8 cellular contexts compared by ENCODE assay signal in genomic region chr11:65291613-65292012, GRCh38. TPM values are rescaled to one million over a fixed set of nuclear protein-coding genes. Genes with fewer than 3 reads are reported as not detected.
A peak's percentile ranks its signal among the peaks of the same experiment; 100 is the strongest.
DNase-seq lines count a peak whose midpoint lies in the region; ATAC-seq and TF ChIP-seq lines count a peak whose summit lies in the region.

No MANE protein-coding gene starts in this region.

- no peak for TF ChIP-seq RAD21 in SK-N-SH (IDR thresholded peaks at IDR 0.05; ENCODE audit: low read length)

- peak overlapping the region; percentile 20; the same call in 1 of the 2 replicates for H3K4me2 ChIP-seq in SK-N-SH
- no peak overlapping the region for H3K4me2 ChIP-seq in neuronal stem cell (ENCODE audit: insufficient read depth, low read length, poor library complexity, severe bottlenecking)

- no peak for TF ChIP-seq CTCF in C4-2B (conservative IDR thresholded peaks at IDR 0.05)
- no peak for TF ChIP-seq CTCF in SK-N-SH (IDR thresholded peaks at IDR 0.05)
- no peak for TF ChIP-seq CTCF in gastroesophageal sphincter (IDR thresholded peaks at IDR 0.05)

- H3K4ac ChIP-seq in neuronal stem cell (ENCODE audit: low read length), result no peak overlapping the region

- 68% methylated on average over 5 of the region's 5 CpGs for WGBS in SK-N-SH (ENCODE audit: low lambda C conversion rate)
- WGBS in gastroesophageal sphincter (ENCODE audit: low coverage in 1 of 2), 2 donors, result 7 to 17% methylated on average over 1 to 2 of the region's 5 CpGs
- WGBS in neuronal stem cell (ENCODE audit: extremely low coverage in 2 of 2, insufficient read length in 2 of 2, insufficient replicate concordance in 1 of 2), 2 donors, result no CpG with 5 or more reads among the region's 5 CpGs

- no peak overlapping the region for H2BK5ac ChIP-seq in neuronal stem cell (ENCODE audit: low read length)

- H2BK120ac ChIP-seq in neuronal stem cell (ENCODE audit: low read depth, low read length), result no peak overlapping the region

- POLR2A ChIA-PET in SK-N-SH (lab: Yijun Ruan, JAX), result interaction anchor here (2.5 kb wide), 1 partner anchor 24 kb away, joined by 6 read pairs; the partner anchor contains the start of gene CDC42EP2

- H3K23ac ChIP-seq in neuronal stem cell (ENCODE audit: low read depth, low read length, poor library complexity), result no peak overlapping the region

- TF ChIP-seq POLR2A in gastroesophageal sphincter (IDR thresholded peaks at IDR 0.05), result no peak

- H3K9me2 ChIP-seq in SK-N-SH, result no peaks in the 10 kb centered on the region

- no peak overlapping the region for H2AK5ac ChIP-seq in neuronal stem cell (ENCODE audit: low read depth, low read length)

- no peak overlapping the region for H3K14ac ChIP-seq in neuronal stem cell (ENCODE audit: low read length)

- no peak for TF ChIP-seq EP300 in SK-N-SH (IDR thresholded peaks at IDR 0.05; ENCODE audit: borderline replicate concordance in 1 of 2, low read depth in 1 of 2, low read length in 1 of 2)
- no peak for TF ChIP-seq EP300 in gastroesophageal sphincter (IDR thresholded peaks at IDR 0.05)

- no peak overlapping the region for H3K18ac ChIP-seq in neuronal stem cell (ENCODE audit: low read length)

- no peak overlapping the region for H3K4me3 ChIP-seq in SK-N-SH (ENCODE audit: low read depth in 2 of 2, low read length in 1 of 2)
- peak overlapping the region; percentile 24 to 40 for H3K4me3 ChIP-seq in gastroesophageal sphincter
- H3K4me3 ChIP-seq in neuronal stem cell (ENCODE audit: low read length in 2 of 2), result no peak overlapping the region

- H3K27me3 ChIP-seq in SK-N-SH (ENCODE audit: insufficient read depth) (no peaks in the 10 kb centered on the region), gastroesophageal sphincter (no peaks in the 10 kb centered on the region), neuronal stem cell (ENCODE audit: control insufficient read depth in 3 of 3, insufficient read depth in 3 of 3, low read depth in 1 of 3, low read length in 3 of 3) (no peaks in the 10 kb centered on the region)

- H3K4me1 ChIP-seq in SK-N-SH (ENCODE audit: control insufficient read depth in 1 of 2, insufficient read depth in 2 of 2, low read depth in 1 of 2, low read length in 1 of 2), result peaks cover 14 to 38% of the 10 kb centered on the region in 2 experiments; a peak in 3 of 4 replicates
- peaks cover 39 to 82% (median 43%) of the 10 kb centered on the region in 3 donors for H3K4me1 ChIP-seq in gastroesophageal sphincter
- no peaks in the 10 kb centered on the region for H3K4me1 ChIP-seq in neuronal stem cell (ENCODE audit: control insufficient read depth in 2 of 2, insufficient read depth in 1 of 2, low read depth in 1 of 2, low read length in 2 of 2)

- no peaks in the 10 kb centered on the region for H3K79me1 ChIP-seq in neuronal stem cell (ENCODE audit: low read depth, low read length)

- DNase-seq in SK-N-SH, result no peak
- peak; percentile 98 for DNase-seq in pons (ENCODE audit: low spot score)
- no peak for DNase-seq in NCI-H82 (lab: John Stamatoyannopoulos, UW)
- no peak for DNase-seq in neuronal stem cell (ENCODE audit: low spot score)
- no peak for DNase-seq in cerebellum (ENCODE audit: low spot score)
- no peak for DNase-seq in ecto neural progenitor cell (ENCODE audit: low spot score)

- no peaks in the 10 kb centered on the region for H4K20me1 ChIP-seq in SK-N-SH (ENCODE audit: insufficient read depth)

- H2BK15ac ChIP-seq in neuronal stem cell (ENCODE audit: low read length), result no peak overlapping the region

- H3K9me3 ChIP-seq in SK-N-SH, result no peaks in the 10 kb centered on the region
- H3K9me3 ChIP-seq in gastroesophageal sphincter, result no peaks in the 10 kb centered on the region
- no peaks in the 10 kb centered on the region for H3K9me3 ChIP-seq in neuronal stem cell (replicated peaks in 1 of 2; ENCODE audit: control insufficient read depth in 2 of 2, insufficient read depth in 1 of 2, low read depth in 1 of 2, low read length in 2 of 2)

- H4K8ac ChIP-seq in neuronal stem cell (ENCODE audit: low read depth, low read length), result no peak overlapping the region

- H4K91ac ChIP-seq in neuronal stem cell (ENCODE audit: low read depth, low read length, poor library complexity), result no peak overlapping the region

- H3K79me2 ChIP-seq in SK-N-SH (ENCODE audit: insufficient read depth), result no peaks in the 10 kb centered on the region; the same call in 1 of the 2 replicates

- CTCF ChIA-PET in SK-N-SH (lab: Yijun Ruan, JAX), result interaction anchor here (1.5 to 37.6 kb wide), 2 partner anchors 11 to 30 kb away, joined by 3 to 1118 read pairs; partner anchors contain the start of genes CDC42EP2 and DPF2

- H3K36me3 ChIP-seq in SK-N-SH (replicated peaks in 1 of 2; ENCODE audit: control insufficient read depth in 1 of 2, insufficient read depth in 2 of 2, low read length in 1 of 2) (peaks cover 27 to 41% of the 10 kb centered on the region in 2 experiments), gastroesophageal sphincter (peaks cover 0 to 34% of the 10 kb centered on the region in 2 donors), neuronal stem cell (replicated peaks in 1 of 2; ENCODE audit: control insufficient read depth in 2 of 2, insufficient read depth in 2 of 2, low read length in 2 of 2) (peaks cover 58 to 99% of the 10 kb centered on the region in 2 donors)

- H2BK12ac ChIP-seq in neuronal stem cell (ENCODE audit: low read length), result no peak overlapping the region

- H3F3A ChIP-seq in SK-N-SH (replicated peaks; ENCODE audit: insufficient read depth), result peaks cover 4% of the 10 kb centered on the region

- ATAC-seq in gastroesophageal sphincter, result peak; percentile 51

- H3K9ac ChIP-seq in SK-N-SH (no peak overlapping the region), neuronal stem cell (ENCODE audit: low read depth, low read length, poor library complexity) (no peak overlapping the region)

- H2AFZ ChIP-seq in SK-N-SH (ENCODE audit: low read depth) (0 out of 2 replicates have a peak overlapping the region, but pooled peaks have one; percentile 42), neuronal stem cell (ENCODE audit: low read length) (no peak overlapping the region)

- H3K27ac ChIP-seq in C4-2B, result peak overlapping the region; percentile 3
- H3K27ac ChIP-seq in SK-N-SH (ENCODE audit: low read depth in 2 of 2, low read length in 1 of 2), result no peak overlapping the region
- peak overlapping the region; percentile 91 to 99 (median 96) for H3K27ac ChIP-seq in gastroesophageal sphincter
- no peak overlapping the region for H3K27ac ChIP-seq in neuronal stem cell (replicated peaks; ENCODE audit: low read length)

TF ChIP-seq in SK-N-SH, 30 proteins besides CTCF, POLR2A, EP300 and RAD21:
- TF ChIP-seq MXI1 (IDR thresholded peaks at IDR 0.05; ENCODE audit: low read depth, low read length) (no peak), GABPA (IDR thresholded peaks at IDR 0.05; ENCODE audit: low read depth) (no peak), USF2 (IDR thresholded peaks at IDR 0.05; ENCODE audit: borderline replicate concordance, low read depth, low read length) (no peak), IRF3 (IDR thresholded peaks at IDR 0.05; ENCODE audit: low read depth, low read length) (no peak), GATA2 (CRISPR knock-in tag; IDR thresholded peaks at IDR 0.05) (no peak), CHD2 (IDR thresholded peaks at IDR 0.05; ENCODE audit: low read length, partially characterized antibody) (no peak), FOSL2 (IDR thresholded peaks at IDR 0.05; ENCODE audit: borderline replicate concordance, low read depth) (peak; percentile 5; the same call in 1 of the 2 replicates), MEF2A (IDR thresholded peaks at IDR 0.05; ENCODE audit: borderline replicate concordance, low read depth) (no peak), POLR2AphosphoS5 (IDR thresholded peaks at IDR 0.05; ENCODE audit: low read depth, low read length) (no peak)

RNA-seq across cellular contexts. Expression of gene CDC42EP2, which starts 23.1 kb away (rescaled TPM):
- 5.1 and 8.1 TPM in 2 replicates for polyA plus RNA-seq in SK-N-SH (2012; rRNA removed)
- 2.5 and 4.1 TPM in 2 replicates for polyA plus RNA-seq in SK-N-SH (2012; cell fraction: cytosol; rRNA removed)
- 5.6 and 7.7 TPM in 2 replicates for polyA plus RNA-seq in SK-N-SH (2012; cell fraction: nucleus; rRNA removed)
- total RNA-seq in gastroesophageal sphincter (10 to 100 TPM; 26.3 to 63.4 (median 42.8) TPM), cerebellum (10.1 TPM)
- 1.4 TPM for polyA plus RNA-seq in neuronal stem cell (2013, experiment 1 of 2)
- 1.6 TPM for polyA plus RNA-seq in neuronal stem cell (2013, experiment 2 of 2)

RNA-seq across cellular contexts. Expression of gene POLA2, which starts 29.9 kb away (rescaled TPM):
- 18.4 and 19.4 TPM in 2 replicates for polyA plus RNA-seq in SK-N-SH (2012; rRNA removed)
- 10.1 and 12.1 TPM in 2 replicates for polyA plus RNA-seq in SK-N-SH (2012; cell fraction: cytosol; rRNA removed)
- 26.0 and 41.1 TPM in 2 replicates for polyA plus RNA-seq in SK-N-SH (2012; cell fraction: nucleus; rRNA removed)
- total RNA-seq in gastroesophageal sphincter, result 10 to 100 TPM in 2 of 4 donors, 1 to 10 TPM in 2; 7.7 to 18.5 (median 13.2) TPM
- 13.5 TPM for polyA plus RNA-seq in neuronal stem cell (2013, experiment 1 of 2)
- 13.4 TPM for polyA plus RNA-seq in neuronal stem cell (2013, experiment 2 of 2)
- 5.6 TPM for total RNA-seq in cerebellum

RNA-seq across cellular contexts. Expression of gene DPF2, which starts 42.0 kb away (rescaled TPM):
- 29.6 and 44.9 TPM in 2 replicates for polyA plus RNA-seq in SK-N-SH (2012; rRNA removed)
- polyA plus RNA-seq in SK-N-SH (2012; cell fraction: cytosol; rRNA removed), result 32.6 and 36.7 TPM in 2 replicates
- 71.8 and 81.4 TPM in 2 replicates for polyA plus RNA-seq in SK-N-SH (2012; cell fraction: nucleus; rRNA removed)
- total RNA-seq in gastroesophageal sphincter (10 to 100 TPM; 42.5 to 72.7 (median 62.1) TPM), cerebellum (34.0 TPM)
- polyA plus RNA-seq in neuronal stem cell (2013, experiment 1 of 2), result 78.6 TPM
- 77.3 TPM for polyA plus RNA-seq in neuronal stem cell (2013, experiment 2 of 2)

Comparison
In these comparisons a context has a peak if more than half of its experiments do, and no peak if none do; other contexts are left out.
1. H3K27ac ChIP-seq: peak in C4-2B (single experiment) and gastroesophageal sphincter (4 of 4); none in SK-N-SH (0 of 2) and neuronal stem cell (single experiment).
2. H3K4me3 ChIP-seq: peak in gastroesophageal sphincter (2 of 2); none in SK-N-SH (0 of 2) and neuronal stem cell (0 of 2).